ENCODE assay signal across 1 cellular context in genomic region chrX:1391370-1391706, GRCh38.
TF ChIP-seq lines count a peak whose summit lies in the region.

No MANE protein-coding gene starts in this region.

TF ChIP-seq in HepG2, 621 proteins besides CTCF, POLR2A, EP300 and RAD21 (continued from another document):
- TF ChIP-seq GMEB1 (CRISPR knock-in tag; IDR thresholded peaks at IDR 0.05; ENCODE audit: borderline replicate concordance) (no peak; the same call in 1 of the 2 replicates), NFIC (IDR thresholded peaks at IDR 0.05; ENCODE audit: low read length) (no peak), HOXA9 (CRISPR knock-in tag; IDR thresholded peaks at IDR 0.05; ENCODE audit: borderline replicate concordance) (no peak), KLF13 (CRISPR knock-in tag; IDR thresholded peaks at IDR 0.05) (no peak), CHD4 (IDR thresholded peaks at IDR 0.05; ENCODE audit: borderline replicate concordance, low read length) (no peak), ZNF343 (CRISPR knock-in tag; IDR thresholded peaks at IDR 0.05) (no peak), PHF21A (CRISPR knock-in tag; IDR thresholded peaks at IDR 0.05) (peak; percentile 59)
